In the genomic region with DNA sequence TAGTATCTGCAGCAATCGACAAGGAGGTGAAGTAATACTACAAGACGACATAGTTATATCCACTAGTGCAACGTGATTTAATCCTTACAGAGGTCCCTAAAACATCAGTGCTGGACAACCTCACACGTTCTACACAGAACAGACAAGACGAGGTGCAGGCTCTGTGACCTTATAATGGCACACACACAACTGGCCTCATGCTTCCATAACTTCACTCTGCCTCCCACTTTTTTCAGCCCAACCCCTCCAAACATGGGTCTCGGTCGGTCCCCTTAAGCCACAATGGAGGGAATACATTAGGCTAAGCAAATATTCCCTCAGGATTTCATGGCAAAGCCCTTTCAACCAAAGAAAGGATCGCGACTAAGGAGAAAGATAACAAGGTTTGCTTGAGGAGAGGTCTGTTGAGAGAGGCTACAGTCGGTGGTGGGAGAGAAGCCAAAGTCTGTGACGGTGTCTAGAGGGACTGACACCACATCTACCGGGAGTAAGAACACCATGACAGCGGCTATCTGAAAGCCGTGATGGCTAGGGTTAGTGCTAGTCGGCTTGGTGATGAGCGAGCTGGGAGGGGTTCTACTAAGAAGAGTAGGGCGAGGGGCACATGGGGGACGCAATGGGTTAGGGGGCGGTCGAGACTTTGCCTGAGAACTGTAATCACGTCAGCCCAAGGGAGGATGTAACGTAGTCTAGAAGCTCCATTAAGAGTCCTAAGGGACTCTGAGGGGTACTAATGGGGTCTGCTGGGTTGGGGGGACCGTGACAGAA, we compare ENCODE assay signal across 8 cellular contexts. TPM values are rescaled to one million over a fixed set of nuclear protein-coding genes. Genes with fewer than 3 reads are reported as not detected.
DNase-seq lines count a peak whose midpoint lies in the region; ATAC-seq and TF ChIP-seq lines count a peak whose summit lies in the region.

No MANE protein-coding gene starts in this region.

- H3K4me1 ChIP-seq in mononuclear cell (ENCODE audit: insufficient read depth, low read length) (peaks cover 20% of the 10 kb centered on the region), thyroid gland (peaks cover 23 to 35% of the 10 kb centered on the region in 2 donors)

- H3K36me3 Mint-ChIP-seq in T-helper 2 cell treated with Interferon-gamma antibody and Interleukin-4, amounts not matched to agents 5 μg/mL and 100 μg/mL, for 36 hours (ENCODE audit: low read depth) = no peaks in the 10 kb centered on the region
- H3K36me3 Mint-ChIP-seq in endothelial cell (ENCODE audit: low read depth, unreplicated experiment) = no peaks in the 10 kb centered on the region

- DNase-seq in NCI-H748 (lab: John Stamatoyannopoulos, UW; ENCODE audit: unreplicated experiment) (peak; percentile 38), NCI-H748 treated with DMSO at 0.1 percent for 48 hours (lab: John Stamatoyannopoulos, UW) (no peak), endothelial cell (ENCODE audit: low spot score) (peak; percentile 16), thyroid gland (peak; percentile 44 to 46)
- no peak for DNase-seq in T-helper 2 cell treated with Interferon-gamma antibody and Interleukin-4, amounts not matched to agents 5 μg/mL and 100 μg/mL, for 36 hours (ENCODE audit: low spot score)

- H3K27ac Mint-ChIP-seq in T-helper 2 cell treated with Interferon-gamma antibody and Interleukin-4, amounts not matched to agents 5 μg/mL and 100 μg/mL, for 36 hours = peak overlapping the region; percentile 90
- H3K27ac Mint-ChIP-seq in endothelial cell (ENCODE audit: unreplicated experiment) = peak overlapping the region; percentile 84

- peak overlapping the region; percentile 86 for H3K4me3 ChIP-seq in mononuclear cell (ENCODE audit: low read length)
- peak overlapping the region; percentile 74 to 84 (median 75) for H3K4me3 ChIP-seq in thyroid gland (replicated peaks in 1 of 3)

- H3K27me3 ChIP-seq in mononuclear cell (ENCODE audit: insufficient read depth, low read length) (no peaks in the 10 kb centered on the region), thyroid gland (no peaks in the 10 kb centered on the region)

- intact Hi-C loops in thyroid gland (cut with DNase I) = no loop called here

- peak overlapping the region; percentile 96 for H3K4me3 Mint-ChIP-seq in T-helper 2 cell treated with Interferon-gamma antibody and Interleukin-4, amounts not matched to agents 5 μg/mL and 100 μg/mL, for 36 hours
- peak overlapping the region; percentile 99 for H3K4me3 Mint-ChIP-seq in endothelial cell (ENCODE audit: unreplicated experiment)

- H3K27ac ChIP-seq in thyroid gland = peak overlapping the region; percentile 79 to 95 (median 92)

- 2% methylated on average over 23 of the region's 23 CpGs for WGBS in thyroid gland, 2 donors

- H3K27me3 Mint-ChIP-seq in T-helper 2 cell treated with Interferon-gamma antibody and Interleukin-4, amounts not matched to agents 5 μg/mL and 100 μg/mL, for 36 hours (ENCODE audit: low read depth) = peaks cover 15% of the 10 kb centered on the region
- peaks cover 3% of the 10 kb centered on the region for H3K27me3 Mint-ChIP-seq in endothelial cell (ENCODE audit: unreplicated experiment)

- TF ChIP-seq CTCF in endothelial cell (IDR thresholded peaks at IDR 0.05; ENCODE audit: unreplicated experiment) (no peak), thyroid gland (IDR thresholded peaks at IDR 0.05) (no peak)

- no peaks in the 10 kb centered on the region for H3K9me3 Mint-ChIP-seq in T-helper 2 cell treated with Interferon-gamma antibody and Interleukin-4, amounts not matched to agents 5 μg/mL and 100 μg/mL, for 36 hours
- H3K9me3 Mint-ChIP-seq in endothelial cell (ENCODE audit: unreplicated experiment) = no peaks in the 10 kb centered on the region

- ATAC-seq in HG03108 (IDR thresholded peaks at IDR 0.05; ENCODE audit: unreplicated experiment) (peak; percentile 3), HG03457 (IDR thresholded peaks at IDR 0.05; ENCODE audit: unreplicated experiment) (no peak)

- H3K9me3 ChIP-seq in mononuclear cell (ENCODE audit: low read depth, low read length) = no peaks in the 10 kb centered on the region
- no peaks in the 10 kb centered on the region for H3K9me3 ChIP-seq in thyroid gland

- no peaks in the 10 kb centered on the region for H3K36me3 ChIP-seq in thyroid gland

- H3K4me1 Mint-ChIP-seq in T-helper 2 cell treated with Interferon-gamma antibody and Interleukin-4, amounts not matched to agents 5 μg/mL and 100 μg/mL, for 36 hours (ENCODE audit: low read depth) = peaks cover 26% of the 10 kb centered on the region
- H3K4me1 Mint-ChIP-seq in endothelial cell (ENCODE audit: unreplicated experiment) = peaks cover 24% of the 10 kb centered on the region

- TF ChIP-seq POLR2A in thyroid gland (IDR thresholded peaks at IDR 0.05) = no peak

RNA-seq across cellular contexts. Expression of a gene that starts 1.1 kb away (rescaled TPM):
- total RNA-seq in endothelial cell (ENCODE audit: unreplicated experiment) (39.2 TPM), mononuclear cell (25.3 TPM), thyroid gland (100 to 1,000 TPM in 3 of 4 donors, 10 to 100 TPM in 1; 88.5 to 183 (median 115) TPM)

RNA-seq across cellular contexts. Expression of a gene that starts 1.3 kb away (rescaled TPM):
- total RNA-seq in endothelial cell (ENCODE audit: unreplicated experiment) (4.1 TPM), mononuclear cell (0.21 TPM), thyroid gland (1 to 10 TPM; 5.1 to 6.7 (median 6.0) TPM)

Comparison
In these comparisons a context has a peak if more than half of its experiments do, and no peak if none do; other contexts are left out.
1. DNase-seq: peak in NCI-H748 (single experiment), endothelial cell (single experiment) and thyroid gland (2 of 2); none in NCI-H748 treated with DMSO at 0.1 percent for 48 hours (single experiment) and T-helper 2 cell treated with Interferon-gamma antibody and Interleukin-4, amounts not matched to agents 5 μg/mL and 100 μg/mL, for 36 hours (single experiment).